ENCODE assay signal across 18 cellular contexts in the genomic region with DNA sequence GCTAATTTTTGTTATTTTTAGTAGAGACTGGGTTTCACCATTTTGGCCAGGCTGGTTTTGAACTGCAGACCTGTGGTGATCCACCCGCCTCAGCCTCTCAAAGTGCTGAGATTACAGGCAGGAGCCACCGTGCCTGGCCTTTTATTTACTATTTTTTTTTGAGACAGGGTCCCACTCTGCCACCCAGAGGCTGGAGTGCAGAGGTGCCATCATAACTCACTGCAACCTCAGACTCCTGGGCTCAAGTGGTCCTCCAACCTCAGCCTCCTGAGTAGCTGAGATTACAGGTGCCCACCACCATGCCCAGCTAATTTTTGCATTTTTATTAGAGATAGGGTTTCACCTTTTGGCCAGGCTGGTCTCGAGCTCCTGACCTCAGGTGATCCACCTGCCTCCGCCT. TPM values are rescaled to one million over a fixed set of nuclear protein-coding genes. Genes with fewer than 3 reads are reported as not detected.
DNase-seq lines count a peak whose midpoint lies in the region; ATAC-seq and TF ChIP-seq lines count a peak whose summit lies in the region.
"Not testable (repeated sequence)": the region's sequence is repeated elsewhere in the genome, so short reads cannot be mapped to it uniquely, and the experiment has no call there.
"Had no signal": no experiment of that assay in that cellular context is flagged by ENCODE, and none has a peak within 500 bp of the region (broad histone marks: within the 10 kb centered on the region; RNA-seq: fewer than 3 reads in every experiment).

No MANE protein-coding gene starts in this region.

- BruUV-seq in OCI-LY7 (replicated peaks; lab: Mats Ljungman, UMichigan), result not testable (repeated sequence)

- not testable (repeated sequence) for H3K9ac ChIP-seq in GM23248; smooth muscle cell (ENCODE audit: low read depth)

- H3K4me2 ChIP-seq in GM23248 (ENCODE audit: unreplicated experiment); OCI-LY7 (ENCODE audit: low read length); smooth muscle cell: not testable (repeated sequence)

- H3K27me3 ChIP-seq in BJ (ENCODE audit: control insufficient read depth, insufficient read depth, low read length); GM23248 (replicated peaks; ENCODE audit: insufficient read depth); smooth muscle cell (ENCODE audit: low read depth): not testable (repeated sequence)

- not testable (repeated sequence) for H3K4me3 ChIP-seq in BJ (ENCODE audit: low read depth, low read length); GM23248; OCI-LY7 (ENCODE audit: low read depth, low read length, poor library complexity, severe bottlenecking); WI38 (ENCODE audit: low read depth, low read length); choroid plexus epithelial cell (ENCODE audit: low read depth, low read length); smooth muscle cell

- not testable (repeated sequence) for H3K36me3 ChIP-seq in BJ (ENCODE audit: control insufficient read depth, insufficient read depth, low read length); GM23248 (ENCODE audit: low read depth); OCI-LY7 (ENCODE audit: insufficient read depth, low read length); smooth muscle cell (ENCODE audit: low read depth)

- not testable (repeated sequence) for H3K4me1 ChIP-seq in GM23248 (ENCODE audit: insufficient read depth); OCI-LY7 (ENCODE audit: insufficient read depth, low read length, poor library complexity, severe bottlenecking); smooth muscle cell (ENCODE audit: low read depth)

- in situ Hi-C loops in GM23248 (cut with MboI), result not testable (repeated sequence)

- H3K79me2 ChIP-seq in GM23248 (ENCODE audit: insufficient read depth); OCI-LY7 (ENCODE audit: insufficient read depth, low read depth, low read length); smooth muscle cell (ENCODE audit: low read depth): not testable (repeated sequence)

- H3K9me2 ChIP-seq in GM23248 (ENCODE audit: insufficient read depth); OCI-LY7 (ENCODE audit: insufficient read depth, low read length): not testable (repeated sequence)

- WGBS in GM23248 (ENCODE audit: low coverage in 1 of 2, low lambda C conversion rate in 2 of 2, missing lambda C conversion rate in 2 of 2), 2 experiments, result 34 to 36% methylated on average over 4 of the region's 4 CpGs
- WGBS in smooth muscle cell (ENCODE audit: low lambda C conversion rate), result 48% methylated on average over 4 of the region's 4 CpGs

- not testable (repeated sequence) for H2AFZ ChIP-seq in GM23248; OCI-LY7 (ENCODE audit: low read length); smooth muscle cell (ENCODE audit: low read depth)

- intact Hi-C loops in OCI-LY7 (cut with micrococcal nuclease; ENCODE audit: unreplicated experiment), result not testable (repeated sequence)

- not testable (repeated sequence) for DNase-seq in BJ (ENCODE audit: low read depth); OCI-LY7 (ENCODE audit: low spot score); choroid plexus epithelial cell (ENCODE audit: low read depth); left lobe of liver (ENCODE audit: low spot score); smooth muscle cell (lab: John Stamatoyannopoulos, UW; ENCODE audit: unreplicated experiment)
- DNase-seq in GM23248 (peak; percentile 33), M059J (ENCODE audit: low read depth) (peak; percentile 35)

- POLR2A ChIA-PET in BJ (lab: Charles Lee), result not testable (repeated sequence)
- POLR2A ChIA-PET in OCI-LY7 (lab: Charles Lee), result interaction anchor here (0.6 kb wide), 1 partner anchor 8 kb away, joined by 3 read pairs; no protein-coding TSS in a partner anchor

- ATAC-seq in left lobe of liver, result peak; percentile 43

- TF ChIP-seq CTCF in BJ (IDR thresholded peaks at IDR 0.05; ENCODE audit: insufficient read depth, low read depth, low read length) (peak; percentile 21; the same call in 1 of the 2 replicates), OCI-LY7 (conservative IDR thresholded peaks at IDR 0.05; ENCODE audit: low read length) (0 out of 2 replicates have a peak, but pooled peaks have one; percentile 35), WI38 (IDR thresholded peaks at IDR 0.05; ENCODE audit: low read depth, low read length) (0 out of 2 replicates have a peak, but pooled peaks have one; percentile 16), choroid plexus epithelial cell (conservative IDR thresholded peaks at IDR 0.05; ENCODE audit: low read depth, low read length) (peak; percentile 56), smooth muscle cell (IDR thresholded peaks at IDR 0.05; ENCODE audit: borderline replicate concordance, insufficient read depth, poor library complexity, severe bottlenecking) (peak; percentile 10)

- H3F3A ChIP-seq in GM23248 (ENCODE audit: insufficient read depth); smooth muscle cell (ENCODE audit: low read depth): not testable (repeated sequence)

- CTCF ChIA-PET in BJ (lab: Yijun Ruan, JAX), result interaction anchor here (1.2 kb wide), 1 partner anchor 19 kb away, joined by 6 read pairs; no protein-coding TSS in a partner anchor
- CTCF ChIA-PET in OCI-LY7 (lab: Charles Lee; ENCODE audit: unreplicated experiment), result not testable (repeated sequence)

- H4K20me1 ChIP-seq in GM23248 (ENCODE audit: insufficient read depth); OCI-LY7 (ENCODE audit: insufficient read depth, low read length); smooth muscle cell (ENCODE audit: low read depth): not testable (repeated sequence)

- H3K27ac ChIP-seq in GM23248; OCI-LY7 (ENCODE audit: low read depth, low read length, poor library complexity, severe bottlenecking); smooth muscle cell (ENCODE audit: low read depth): not testable (repeated sequence)

- not testable (repeated sequence) for H3K9me3 ChIP-seq in GM23248 (ENCODE audit: low read depth); OCI-LY7 (ENCODE audit: low read length); smooth muscle cell (replicated peaks; ENCODE audit: low read depth)

RNA-seq across cellular contexts. Expression of gene NFILZ, which starts 7.5 kb away (rescaled TPM):
- not detected in 2 replicates for polyA plus RNA-seq in BJ (2011; rRNA removed)
- polyA minus RNA-seq in BJ (2011; rRNA and poly(A)+ RNA removed), result not detected in 2 replicates
- total RNA-seq in GM23248 (2014; rRNA removed; shearing (Covaris generic)), result not detected in 2 replicates
- not detected in 2 replicates for polyA plus RNA-seq in GM23248 (2016; fragmentation: Nextera tagmentation; extraction: Ambion mirVana)
- not detected in 2 replicates for total RNA-seq in M059J (2014; rRNA removed; shearing (Covaris generic))
- total RNA-seq in OCI-LY7 (2014; rRNA removed; shearing (Covaris generic)), result not detected in 2 replicates
- total RNA-seq in OCI-LY7 (2022), result not detected in 2 replicates
- total RNA-seq in left lobe of liver, result not detected
- not detected in 2 replicates for total RNA-seq in smooth muscle cell
- not detected in 2 replicates for polyA plus RNA-seq in smooth muscle cell
- total RNA-seq: activated CD4-positive, alpha-beta T cell treated with anti-CD3 and anti-CD28 coated beads, Interleukin-2, amount 10 ng/mL, durations not matched to agents 7 days and 5 days; activated T-cell treated with anti-CD3 and anti-CD28 coated beads, Interleukin-2, amount 50 U/mL, for 4 hours; Calu3; lung microvascular endothelial cell; mucosa of gallbladder; right cardiac atrium; Right ventricle myocardium superior; transverse colon had no signal
- polyA plus RNA-seq: AG04450, CD14-positive monocyte, right cardiac atrium had no signal

RNA-seq across cellular contexts. Expression of gene ADAMTS10, which starts 12.4 kb away (rescaled TPM):
- polyA plus RNA-seq in BJ (2011; rRNA removed), result 5.6 and 10.4 TPM in 2 replicates
- 6.3 and 7.9 TPM in 2 replicates for polyA minus RNA-seq in BJ (2011; rRNA and poly(A)+ RNA removed)
- 12.2 and 12.9 TPM in 2 replicates for total RNA-seq in GM23248 (2014; rRNA removed; shearing (Covaris generic))
- polyA plus RNA-seq in GM23248 (2016; fragmentation: Nextera tagmentation; extraction: Ambion mirVana), result 3.5 and 4.3 TPM in 2 replicates
- 3.4 and 5.4 TPM in 2 replicates for total RNA-seq in M059J (2014; rRNA removed; shearing (Covaris generic))
- not detected in 2 replicates for total RNA-seq in OCI-LY7 (2014; rRNA removed; shearing (Covaris generic))
- not detected in 2 replicates for total RNA-seq in OCI-LY7 (2022)
- 12.0 TPM for total RNA-seq in left lobe of liver
- 13.1 and 18.3 TPM in 2 replicates for total RNA-seq in smooth muscle cell
- 14.1 and 21.9 TPM in 2 replicates for polyA plus RNA-seq in smooth muscle cell
- total RNA-seq: Calu3 had no signal
- polyA plus RNA-seq: CD14-positive monocyte had no signal

RNA-seq across cellular contexts. Expression of gene MYO1F, which starts 45.6 kb away (rescaled TPM):
- polyA plus RNA-seq in BJ (2011; rRNA removed), result 0.29 and 0.33 TPM in 2 replicates
- polyA minus RNA-seq in BJ (2011; rRNA and poly(A)+ RNA removed), result 0.19 TPM in 1 of 2 replicates, not detected in the other
- 0.54 and 9.0 TPM in 2 replicates for total RNA-seq in GM23248 (2014; rRNA removed; shearing (Covaris generic))
- 1.1 and 1.6 TPM in 2 replicates for polyA plus RNA-seq in GM23248 (2016; fragmentation: Nextera tagmentation; extraction: Ambion mirVana)
- 0.15 and 0.25 TPM in 2 replicates for total RNA-seq in M059J (2014; rRNA removed; shearing (Covaris generic))
- total RNA-seq in OCI-LY7 (2014; rRNA removed; shearing (Covaris generic)), result 5.1 and 8.8 TPM in 2 replicates
- total RNA-seq in OCI-LY7 (2022), result 14.9 and 18.4 TPM in 2 replicates
- total RNA-seq in left lobe of liver, result 9.5 TPM
- 0.22 TPM in 1 of 2 replicates, not detected in the other for total RNA-seq in smooth muscle cell
- 1.4 and 4.1 TPM in 2 replicates for polyA plus RNA-seq in smooth muscle cell
- total RNA-seq: Calu3 had no signal
